18 cellular contexts compared by ENCODE assay signal in the genomic region with DNA sequence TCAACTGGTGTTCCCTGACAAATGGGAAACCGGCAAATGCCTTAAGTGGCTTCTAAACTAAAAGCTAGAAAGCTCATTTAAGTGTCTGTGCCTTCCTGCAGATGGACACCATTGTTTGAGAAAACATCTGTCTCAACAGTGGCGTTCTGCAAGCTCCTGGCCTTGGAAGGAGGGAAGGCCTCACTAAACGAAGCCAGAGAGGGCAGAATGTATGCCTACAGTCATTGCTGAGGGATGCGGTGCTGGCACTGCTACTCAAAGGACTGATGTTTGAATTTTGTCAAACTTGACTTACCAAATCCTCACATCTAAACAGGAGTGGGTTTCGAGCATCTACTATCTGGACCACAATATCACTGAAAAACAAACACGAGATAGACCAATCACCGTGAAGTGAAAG.
"Had no signal": no experiment of that assay in that cellular context is flagged by ENCODE, and none has a peak within 500 bp of the region (broad histone marks: within the 10 kb centered on the region; RNA-seq: fewer than 3 reads in every experiment).

No MANE protein-coding gene starts in this region.

- H3K4me3 ChIP-seq: coronary artery, gastroesophageal sphincter, sigmoid colon, skin epidermis, tibial artery, upper lobe of left lung, uterus had no signal

- H3K36me3 ChIP-seq: uterus had no signal

- DNase-seq: effector CD4-positive, alpha-beta T cell; endodermal cell; foreskin fibroblast; immature natural killer cell; left cardiac atrium; left ventricle myocardium superior; naive thymus-derived CD8-positive, alpha-beta T cell; posterior cingulate gyrus; sigmoid colon; stimulated activated CD4-positive, alpha-beta T cell treated with anti-CD3 and anti-CD28 coated beads, Interleukin-12 subunit alpha, Interleukin-12 subunit beta, amount 100 ng/mL, for 4 hours; stimulated activated naive CD4-positive, alpha-beta T cell treated with Interleukin-2 at 50 U/mL for 16 hours; tibial artery; upper lobe of left lung; uterus had no signal

- H3K27ac ChIP-seq: coronary artery, sigmoid colon, tibial artery, uterus had no signal

- H3K27me3 ChIP-seq: gastroesophageal sphincter, sigmoid colon, tibial artery, upper lobe of left lung, uterus had no signal

- H3K4me1 ChIP-seq: gastroesophageal sphincter, sigmoid colon, tibial artery, uterus had no signal

- H3K9me3 ChIP-seq: gastroesophageal sphincter, sigmoid colon, tibial artery, upper lobe of left lung, uterus had no signal

- ATAC-seq: esophagus mucosa; gastroesophageal sphincter; left cardiac atrium; left ventricle myocardium superior; naive thymus-derived CD8-positive, alpha-beta T cell had no signal
